In genomic region chr1:87572891-87573290, GRCh38 we compare ENCODE assay signal across 31 cellular contexts.
"Had no signal": no experiment of that assay in that cellular context is flagged by ENCODE, and none has a peak within 500 bp of the region (broad histone marks: within the 10 kb centered on the region; RNA-seq: fewer than 3 reads in every experiment).

No MANE protein-coding gene starts in this region.

- H3K36me3 ChIP-seq: cardiac muscle cell, Peyer's patch had no signal

- ATAC-seq: activated CD4-positive, alpha-beta T cell treated with anti-CD3 and anti-CD28 coated beads for 36 hours; activated CD4-positive, CD25-positive, alpha-beta regulatory T cell treated with anti-CD3 and anti-CD28 coated beads, Interleukin-2, amount 50 U/mL, for 24 hours; SK-N-SH treated with all-trans-retinoic acid at 6 μM for 48 hours; WTC11 had no signal

- H3K27ac ChIP-seq: cardiac muscle cell, Peyer's patch had no signal

- H3K4me3 Mint-ChIP-seq: activated CD4-positive, alpha-beta memory T cell treated with anti-CD3 and anti-CD28 coated beads for 36 hours; activated CD4-positive, alpha-beta T cell treated with anti-CD3 and anti-CD28 coated beads for 36 hours; activated naive CD8-positive, alpha-beta T cell treated with anti-CD3 and anti-CD28 coated beads for 36 hours; central memory CD8-positive, alpha-beta T cell; WTC11 had no signal

- H3K4me1 Mint-ChIP-seq: activated CD4-positive, alpha-beta T cell treated with anti-CD3 and anti-CD28 coated beads for 36 hours; activated naive CD8-positive, alpha-beta T cell treated with anti-CD3 and anti-CD28 coated beads for 36 hours; central memory CD8-positive, alpha-beta T cell; WTC11 had no signal

- H3K4me1 ChIP-seq: Peyer's patch had no signal

- DNase-seq: activated CD4-positive, alpha-beta memory T cell treated with anti-CD3 and anti-CD28 coated beads for 36 hours; activated CD4-positive, alpha-beta T cell treated with anti-CD3 and anti-CD28 coated beads for 36 hours; activated CD4-positive, alpha-beta T cell treated with anti-CD3 and anti-CD28 coated beads, Interleukin-2, amount 50 U/mL, for 1 hour; activated CD8-positive, alpha-beta memory T cell treated with anti-CD3 and anti-CD28 coated beads, Interleukin-2, amount 50 U/mL, for 48 hours; activated effector memory CD4-positive, alpha-beta T cell treated with Interleukin-2 at 50 U/mL for 16 hours; activated naive CD4-positive, alpha-beta T cell treated with anti-CD3 and anti-CD28 coated beads, Interleukin-2, amount 50 U/mL, for 16 hours; activated naive CD8-positive, alpha-beta T cell treated with anti-CD3 and anti-CD28 coated beads for 36 hours; activated T-cell treated with anti-CD3 and anti-CD28 coated beads, Interleukin-2, amount 50 U/mL, for 48 hours; amniotic stem cell; aorta; Kasumi-1; KG1; MM.1S; MV-4-11; NCI-H1092; NCI-H1436 treated with DMSO at 0.1 percent for 48 hours; NCI-H1694 treated with DMSO at 0.1 percent for 48 hours; NCI-H2029; NCI-H345; NCI-H526 treated with DMSO at 0.1 percent for 48 hours; NK-92 treated with Interleukin-12 subunit alpha and Interleukin-12 subunit beta, amount 100 ng/mL, for 24 hours; Peyer's patch; RPMI8226; SHP77 treated with DMSO at 0.1 percent for 48 hours; SW 1271; T1000 had no signal

- H3K4me3 ChIP-seq: cardiac muscle cell, Peyer's patch had no signal

- H3K9me3 Mint-ChIP-seq: activated CD4-positive, alpha-beta memory T cell treated with anti-CD3 and anti-CD28 coated beads for 36 hours; activated naive CD8-positive, alpha-beta T cell treated with anti-CD3 and anti-CD28 coated beads for 36 hours; central memory CD8-positive, alpha-beta T cell; WTC11 had no signal

- H3K36me3 Mint-ChIP-seq: activated CD4-positive, alpha-beta memory T cell treated with anti-CD3 and anti-CD28 coated beads for 36 hours; activated naive CD8-positive, alpha-beta T cell treated with anti-CD3 and anti-CD28 coated beads for 36 hours; WTC11 had no signal

- H3K27ac Mint-ChIP-seq: activated CD4-positive, alpha-beta memory T cell treated with anti-CD3 and anti-CD28 coated beads for 36 hours; activated CD4-positive, alpha-beta T cell treated with anti-CD3 and anti-CD28 coated beads for 36 hours; activated naive CD8-positive, alpha-beta T cell treated with anti-CD3 and anti-CD28 coated beads for 36 hours; WTC11 had no signal

- H3K27me3 ChIP-seq: cardiac muscle cell, Peyer's patch had no signal

- H3K9me3 ChIP-seq: Peyer's patch had no signal
